14 cellular contexts compared by ENCODE assay signal in the genomic region with DNA sequence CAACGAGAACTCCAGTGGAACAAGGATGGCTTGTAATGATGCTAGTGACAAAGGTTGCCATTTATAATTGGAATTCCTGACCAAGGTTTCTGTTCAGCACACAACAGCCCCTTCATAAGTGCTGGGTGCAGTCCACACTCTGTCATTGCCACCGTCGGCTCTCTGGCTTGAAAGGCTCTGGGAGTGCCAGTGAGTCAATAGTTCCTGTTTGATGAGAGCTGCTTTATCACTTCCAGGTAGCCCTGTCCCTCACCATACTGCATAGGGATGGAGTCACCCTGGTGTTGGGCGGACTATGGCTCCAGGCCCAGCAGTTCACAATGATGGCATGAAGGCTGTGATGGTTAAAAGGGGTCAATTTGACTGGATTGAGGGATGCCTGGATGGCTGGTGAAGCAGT. TPM values are rescaled to one million over a fixed set of nuclear protein-coding genes. Genes with fewer than 3 reads are reported as not detected.
DNase-seq lines count a peak whose midpoint lies in the region; ATAC-seq lines count a peak whose summit lies in the region.
"Had no signal": no experiment of that assay in that cellular context is flagged by ENCODE, and none has a peak within 500 bp of the region (broad histone marks: within the 10 kb centered on the region; RNA-seq: fewer than 3 reads in every experiment).

No MANE protein-coding gene starts in this region.

- peaks cover 87 to 91% of the 10 kb centered on the region in 2 donors for H3K4me1 Mint-ChIP-seq in effector memory CD8-positive, alpha-beta T cell (ENCODE audit: low read depth in 2 of 2)

- no peaks in the 10 kb centered on the region for H3K9me3 Mint-ChIP-seq in effector memory CD8-positive, alpha-beta T cell
- H3K9me3 Mint-ChIP-seq: activated B cell treated with CpG ODN at 0.5 μM for 24 hours had no signal

- DNase-seq in HT-29 (ENCODE audit: low spot score) (peak; percentile 10), iPS-NIHi11 (ENCODE audit: low spot score) (no peak)
- peak; percentile 30 for DNase-seq in activated CD4-positive, alpha-beta T cell treated with anti-CD3 and anti-CD28 coated beads, Interleukin-2, amount 50 U/mL, for 1 hour
- no peak for DNase-seq in effector memory CD8-positive, alpha-beta T cell
- peak; percentile 38 for DNase-seq in stimulated activated CD4-positive, alpha-beta T cell treated with anti-CD3 and anti-CD28 coated beads, Interleukin-2, amount 100 ng/mL, for 4 hours (ENCODE audit: low read depth)
- DNase-seq: activated B cell treated with CpG ODN at 0.5 μM for 24 hours; gastrocnemius medialis; left cardiac atrium; NCI-H1436 treated with DMSO at 0.1 percent for 48 hours; NCI-H526 treated with DMSO at 0.1 percent for 48 hours; SHP77 treated with DMSO at 0.1 percent for 48 hours; stimulated activated naive CD4-positive, alpha-beta T cell treated with Interleukin-2 at 50 U/mL for 16 hours had no signal

- no peak for ATAC-seq in effector memory CD8-positive, alpha-beta T cell (replicated peaks)
- ATAC-seq in GM19395 (IDR thresholded peaks at IDR 0.05; ENCODE audit: unreplicated experiment) (no peak), HG02678 (IDR thresholded peaks at IDR 0.05; ENCODE audit: unreplicated experiment) (no peak)
- ATAC-seq: gastrocnemius medialis, left cardiac atrium had no signal

- no peaks in the 10 kb centered on the region for H3K27me3 Mint-ChIP-seq in effector memory CD8-positive, alpha-beta T cell
- H3K27me3 Mint-ChIP-seq: activated B cell treated with CpG ODN at 0.5 μM for 24 hours had no signal

- H3K36me3 Mint-ChIP-seq in effector memory CD8-positive, alpha-beta T cell (ENCODE audit: insufficient read depth): peaks cover 6% of the 10 kb centered on the region

- peak overlapping the region in 1 of 2 donors; percentile 36 for H3K4me3 Mint-ChIP-seq in effector memory CD8-positive, alpha-beta T cell
- H3K4me3 Mint-ChIP-seq: activated B cell treated with CpG ODN at 0.5 μM for 24 hours had no signal

- H3K27ac Mint-ChIP-seq in effector memory CD8-positive, alpha-beta T cell: peak overlapping the region; percentile 92 to 93
- H3K27ac Mint-ChIP-seq: activated B cell treated with CpG ODN at 0.5 μM for 24 hours had no signal

RNA-seq across cellular contexts. Expression of gene SEMA4D, which starts 34.6 kb away (rescaled TPM):
- total RNA-seq in HT-29 (2014; rRNA removed; shearing (Covaris generic)): 13.2 and 18.5 TPM in 2 replicates

Comparison
In these comparisons a context has a peak if more than half of its experiments do, and no peak if none do; other contexts are left out.
1. DNase-seq: peak in HT-29 (single experiment), activated CD4-positive, alpha-beta T cell treated with anti-CD3 and anti-CD28 coated beads, Interleukin-2, amount 50 U/mL, for 1 hour (single experiment) and stimulated activated CD4-positive, alpha-beta T cell treated with anti-CD3 and anti-CD28 coated beads, Interleukin-2, amount 100 ng/mL, for 4 hours (single experiment); none in effector memory CD8-positive, alpha-beta T cell (0 of 3) and iPS-NIHi11 (single experiment).